ENCODE assay signal across 8 cellular contexts in the genomic region with DNA sequence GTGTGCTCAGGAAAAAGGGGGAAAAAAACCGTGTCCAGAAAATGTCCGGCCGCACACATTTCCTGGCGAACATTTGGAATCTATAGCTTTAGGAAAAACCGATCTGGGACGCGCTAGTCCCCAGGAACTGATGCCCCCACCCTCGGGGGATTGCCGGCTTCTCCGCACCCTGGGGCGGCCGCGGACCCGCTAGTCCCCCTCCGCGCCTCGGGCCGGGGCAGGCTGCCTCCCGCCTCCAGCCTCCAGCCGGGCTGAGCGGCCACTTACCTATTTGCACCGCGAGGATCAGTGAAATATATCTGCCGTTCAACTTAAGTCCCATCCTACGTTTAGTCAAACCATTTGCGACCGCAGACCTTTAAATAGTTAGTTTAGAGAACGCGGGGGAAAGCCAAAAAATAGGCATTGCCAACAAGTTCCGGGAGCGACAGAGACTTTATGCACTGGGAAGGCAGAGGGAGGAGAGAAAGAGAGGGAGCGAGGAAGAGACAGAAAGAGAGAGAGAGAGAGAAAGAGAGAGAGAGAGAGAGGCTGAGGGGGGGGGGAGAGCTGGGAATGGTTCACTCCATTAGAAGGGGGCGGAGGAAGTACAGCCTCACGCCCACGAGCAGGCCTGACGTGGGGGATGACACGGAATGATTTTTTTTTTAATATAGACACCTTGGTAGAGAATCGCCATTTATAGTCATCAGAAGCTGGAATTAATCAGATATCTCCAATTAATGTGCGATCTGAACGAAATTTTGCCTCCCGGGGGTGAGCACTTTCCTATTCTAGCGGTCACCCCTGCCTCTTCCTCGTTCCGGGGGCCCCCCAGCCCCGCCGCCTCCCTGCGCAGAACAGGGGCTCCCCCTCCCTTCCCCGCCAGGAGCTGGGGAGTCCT. TPM values are rescaled to one million over a fixed set of nuclear protein-coding genes. Genes with fewer than 3 reads are reported as not detected.
A peak's percentile ranks its signal among the peaks of the same experiment; 100 is the strongest.
DNase-seq lines count a peak whose midpoint lies in the region; ATAC-seq and TF ChIP-seq lines count a peak whose summit lies in the region.

A gene with protein sequence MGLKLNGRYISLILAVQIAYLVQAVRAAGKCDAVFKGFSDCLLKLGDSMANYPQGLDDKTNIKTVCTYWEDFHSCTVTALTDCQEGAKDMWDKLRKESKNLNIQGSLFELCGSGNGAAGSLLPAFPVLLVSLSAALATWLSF (minus strand): TSS at position 498 of the 883 bp plus-strand sequence. CDS start 176 bp downstream, at position 322.

- intact Hi-C loops in psoas muscle (cut with DNase I) = loop anchor here in 1 of 2 donors (10.0 kb wide), 1 partner anchor 262 kb away; no protein-coding TSS in a partner anchor

- H3K4me1 Mint-ChIP-seq in T-helper 17 cell (peaks cover 32% of the 10 kb centered on the region), glutamatergic neuron (ENCODE audit: low read depth, unreplicated experiment) (peaks cover 12% of the 10 kb centered on the region)

- peaks cover 77% of the 10 kb centered on the region for H3K27me3 ChIP-seq in BE2C
- H3K27me3 ChIP-seq in psoas muscle (ENCODE audit: insufficient read depth in 3 of 3, low read length in 2 of 3) = peaks cover 7 to 91% (median 56%) of the 10 kb centered on the region in 3 donors

- peak within 1 kb of the TSS; percentile 87 for H3K4me3 Mint-ChIP-seq in T-helper 17 cell
- H3K4me3 Mint-ChIP-seq in glutamatergic neuron (ENCODE audit: unreplicated experiment) = peak within 1 kb of the TSS; percentile 97

- H3K4me1 ChIP-seq in BE2C = no peaks in the 10 kb centered on the region
- peaks cover 26% of the 10 kb centered on the region for H3K4me1 ChIP-seq in psoas muscle

- H3K4me3 ChIP-seq in BE2C (ENCODE audit: low read depth, low read length) = peak within 1 kb of the TSS; percentile 72
- H3K4me3 ChIP-seq in HFF-Myc (replicated peaks; ENCODE audit: low read depth, low read length) = 0 out of 2 replicates have a peak within 1 kb of the TSS, but pooled peaks have one; percentile 2
- peak within 1 kb of the TSS; percentile 65 for H3K4me3 ChIP-seq in psoas muscle

- peak within 1 kb of the TSS; percentile 66 for H3K27ac ChIP-seq in psoas muscle

- H3K36me3 ChIP-seq in BE2C (no peaks in the 10 kb centered on the region), psoas muscle (ENCODE audit: insufficient read depth in 1 of 2, low read depth in 1 of 2) (no peaks in the 10 kb centered on the region)

- TF ChIP-seq CTCF in BE2C (IDR thresholded peaks at IDR 0.05; ENCODE audit: low read depth, low read length) (no peak), HFF-Myc (IDR thresholded peaks at IDR 0.05; ENCODE audit: low read depth, low read length, missing control alignments) (no peak), glutamatergic neuron (IDR thresholded peaks at IDR 0.05; ENCODE audit: partially characterized antibody, unreplicated experiment) (no peak), psoas muscle (IDR thresholded peaks at IDR 0.05) (no peak)

- H3K36me3 Mint-ChIP-seq in T-helper 17 cell (ENCODE audit: low read depth) (peaks cover 5% of the 10 kb centered on the region), glutamatergic neuron (ENCODE audit: unreplicated experiment) (peaks cover 5% of the 10 kb centered on the region)

- DNase-seq in BE2C = no peak
- DNase-seq in HFF-Myc (ENCODE audit: extremely low read depth, low read depth) = no peak
- no peak for DNase-seq in T-helper 17 cell
- DNase-seq in glutamatergic neuron = peak; percentile 31
- no peak for DNase-seq in psoas muscle

- H3K27ac Mint-ChIP-seq in T-helper 17 cell (peak within 1 kb of the TSS; percentile 81), glutamatergic neuron (ENCODE audit: unreplicated experiment) (peak within 1 kb of the TSS; percentile 95)

- 4 to 6% (median 5%) methylated on average over 48 of the region's 48 CpGs for WGBS in psoas muscle, 3 donors

- ATAC-seq in T-helper 17 cell (no peak), psoas muscle (no peak), HG02571 (IDR thresholded peaks at IDR 0.05; ENCODE audit: unreplicated experiment) (no peak), GM21825 (IDR thresholded peaks at IDR 0.05; ENCODE audit: unreplicated experiment) (no peak), HG02973 (IDR thresholded peaks at IDR 0.05; ENCODE audit: unreplicated experiment) (no peak)

- H3K9me3 ChIP-seq in BE2C (peaks cover 5% of the 10 kb centered on the region), T-helper 17 cell (ENCODE audit: control insufficient read depth, low read length, poor library complexity, severe bottlenecking) (peaks cover 18% of the 10 kb centered on the region), psoas muscle (no peaks in the 10 kb centered on the region)

- H3K27me3 Mint-ChIP-seq in T-helper 17 cell = peaks cover 69% of the 10 kb centered on the region
- H3K27me3 Mint-ChIP-seq in glutamatergic neuron (ENCODE audit: unreplicated experiment) = peaks cover 38% of the 10 kb centered on the region

- H3K9me3 Mint-ChIP-seq in glutamatergic neuron (ENCODE audit: unreplicated experiment) = peaks cover 40% of the 10 kb centered on the region

RNA-seq across cellular contexts. Expression of the gene that starts here (rescaled TPM):
- polyA plus RNA-seq in BE2C (2012; ENCODE audit: insufficient read depth, insufficient read length, low read depth) = 0.36 TPM
- under 1 TPM in 1 of 2 donors, not detected in 1; 0.31 TPM for total RNA-seq in T-helper 17 cell
- total RNA-seq in glutamatergic neuron (ENCODE audit: unreplicated experiment) = 48.5 TPM
- total RNA-seq in psoas muscle = 10 to 100 TPM in 1 of 4 donors, 1 to 10 TPM in 3; 4.6 to 12.8 (median 7.4) TPM
- polyA plus RNA-seq in psoas muscle = 1 to 10 TPM; 4.7 to 9.3 (median 7.7) TPM

Comparison
In these comparisons a context has a peak if more than half of its experiments do, and no peak if none do; other contexts are left out.
1. RNA of the gene that starts here (total RNA-seq): 48.5 TPM in glutamatergic neuron (single experiment) and 4.6 to 12.8 TPM in psoas muscle; 0.31 TPM in T-helper 17 cell; every median in the first group is over 4 times any median in the second.
2. H3K4me3 ChIP-seq: peak in every context shown above with its lines; median percentile 72 in BE2C; 65 in psoas muscle; 2 in HFF-Myc.